ENCODE assay signal across 1 cellular context in the genomic region with DNA sequence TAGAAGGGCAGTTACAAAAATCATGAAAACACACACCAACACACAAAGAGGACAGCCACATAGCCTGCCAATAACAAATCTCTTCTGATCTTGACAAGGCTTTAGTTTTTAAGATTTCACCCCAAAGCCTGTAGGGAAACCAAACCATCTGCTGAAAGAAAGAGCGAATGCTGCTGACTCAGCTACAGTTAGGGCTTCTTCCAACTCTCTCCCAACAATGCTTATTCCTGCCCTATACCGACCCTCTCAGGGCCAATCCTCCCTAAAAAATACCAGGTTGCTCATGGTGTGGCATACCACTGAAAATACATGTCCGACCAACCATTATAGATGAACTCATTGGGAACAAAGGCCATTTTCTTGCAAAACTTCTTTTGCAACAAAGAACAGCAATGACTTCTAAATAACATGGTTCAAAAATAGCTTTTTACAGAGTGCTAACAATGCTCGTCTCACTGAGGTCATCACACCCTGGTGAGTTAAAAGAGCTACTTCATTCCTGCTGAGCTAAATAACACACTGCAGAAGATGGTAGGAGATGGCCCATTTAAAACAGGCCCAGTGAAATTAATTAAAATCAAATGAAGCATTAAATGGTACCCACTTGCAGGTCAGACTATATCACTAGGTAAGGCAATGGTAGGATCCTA.
TF ChIP-seq lines count a peak whose summit lies in the region.

No MANE protein-coding gene starts in this region.

TF ChIP-seq in WTC11, 78 proteins besides CTCF, POLR2A, EP300 and RAD21 (continued from another document):
- TF ChIP-seq, protein P1, sequence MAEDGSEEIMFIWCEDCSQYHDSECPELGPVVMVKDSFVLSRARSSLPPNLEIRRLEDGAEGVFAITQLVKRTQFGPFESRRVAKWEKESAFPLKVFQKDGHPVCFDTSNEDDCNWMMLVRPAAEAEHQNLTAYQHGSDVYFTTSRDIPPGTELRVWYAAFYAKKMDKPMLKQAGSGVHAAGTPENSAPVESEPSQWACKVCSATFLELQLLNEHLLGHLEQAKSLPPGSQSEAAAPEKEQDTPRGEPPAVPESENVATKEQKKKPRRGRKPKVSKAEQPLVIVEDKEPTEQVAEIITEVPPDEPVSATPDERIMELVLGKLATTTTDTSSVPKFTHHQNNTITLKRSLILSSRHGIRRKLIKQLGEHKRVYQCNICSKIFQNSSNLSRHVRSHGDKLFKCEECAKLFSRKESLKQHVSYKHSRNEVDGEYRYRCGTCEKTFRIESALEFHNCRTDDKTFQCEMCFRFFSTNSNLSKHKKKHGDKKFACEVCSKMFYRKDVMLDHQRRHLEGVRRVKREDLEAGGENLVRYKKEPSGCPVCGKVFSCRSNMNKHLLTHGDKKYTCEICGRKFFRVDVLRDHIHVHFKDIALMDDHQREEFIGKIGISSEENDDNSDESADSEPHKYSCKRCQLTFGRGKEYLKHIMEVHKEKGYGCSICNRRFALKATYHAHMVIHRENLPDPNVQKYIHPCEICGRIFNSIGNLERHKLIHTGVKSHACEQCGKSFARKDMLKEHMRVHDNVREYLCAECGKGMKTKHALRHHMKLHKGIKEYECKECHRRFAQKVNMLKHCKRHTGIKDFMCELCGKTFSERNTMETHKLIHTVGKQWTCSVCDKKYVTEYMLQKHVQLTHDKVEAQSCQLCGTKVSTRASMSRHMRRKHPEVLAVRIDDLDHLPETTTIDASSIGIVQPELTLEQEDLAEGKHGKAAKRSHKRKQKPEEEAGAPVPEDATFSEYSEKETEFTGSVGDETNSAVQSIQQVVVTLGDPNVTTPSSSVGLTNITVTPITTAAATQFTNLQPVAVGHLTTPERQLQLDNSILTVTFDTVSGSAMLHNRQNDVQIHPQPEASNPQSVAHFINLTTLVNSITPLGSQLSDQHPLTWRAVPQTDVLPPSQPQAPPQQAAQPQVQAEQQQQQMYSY (CRISPR knock-in tag; IDR thresholded peaks at IDR 0.05): no peak
- TF ChIP-seq TCF7 (CRISPR knock-in tag; IDR thresholded peaks at IDR 0.05; ENCODE audit: low read depth) (no peak), SOX15 (CRISPR knock-in tag; IDR thresholded peaks at IDR 0.05) (no peak), ZNF416 (CRISPR knock-in tag; IDR thresholded peaks at IDR 0.05) (no peak), RELA (CRISPR knock-in tag; IDR thresholded peaks at IDR 0.05; ENCODE audit: borderline replicate concordance) (no peak), FOXP4 (CRISPR knock-in tag; IDR thresholded peaks at IDR 0.05) (no peak), ATF1 (CRISPR knock-in tag; IDR thresholded peaks at IDR 0.05) (no peak), SP1 (CRISPR knock-in tag; conservative IDR thresholded peaks at IDR 0.05) (no peak), JUN (CRISPR knock-in tag; IDR thresholded peaks at IDR 0.05) (no peak)
- TF ChIP-seq, protein P2, sequence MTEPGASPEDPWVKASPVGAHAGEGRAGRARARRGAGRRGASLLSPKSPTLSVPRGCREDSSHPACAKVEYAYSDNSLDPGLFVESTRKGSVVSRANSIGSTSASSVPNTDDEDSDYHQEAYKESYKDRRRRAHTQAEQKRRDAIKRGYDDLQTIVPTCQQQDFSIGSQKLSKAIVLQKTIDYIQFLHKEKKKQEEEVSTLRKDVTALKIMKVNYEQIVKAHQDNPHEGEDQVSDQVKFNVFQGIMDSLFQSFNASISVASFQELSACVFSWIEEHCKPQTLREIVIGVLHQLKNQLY (CRISPR knock-in tag; IDR thresholded peaks at IDR 0.05): no peak
- TF ChIP-seq, protein P3, sequence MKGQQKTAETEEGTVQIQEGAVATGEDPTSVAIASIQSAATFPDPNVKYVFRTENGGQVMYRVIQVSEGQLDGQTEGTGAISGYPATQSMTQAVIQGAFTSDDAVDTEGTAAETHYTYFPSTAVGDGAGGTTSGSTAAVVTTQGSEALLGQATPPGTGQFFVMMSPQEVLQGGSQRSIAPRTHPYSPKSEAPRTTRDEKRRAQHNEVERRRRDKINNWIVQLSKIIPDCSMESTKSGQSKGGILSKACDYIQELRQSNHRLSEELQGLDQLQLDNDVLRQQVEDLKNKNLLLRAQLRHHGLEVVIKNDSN (CRISPR knock-in tag; IDR thresholded peaks at IDR 0.05): no peak
